Comparison of ENCODE assay signal across 15 cellular contexts in genomic region chr20:33736962-33737361, GRCh38. TPM values are rescaled to one million over a fixed set of nuclear protein-coding genes. Genes with fewer than 3 reads are reported as not detected.
DNase-seq lines count a peak whose midpoint lies in the region; ATAC-seq and TF ChIP-seq lines count a peak whose summit lies in the region.
"Had no signal": no experiment of that assay in that cellular context is flagged by ENCODE, and none has a peak within 500 bp of the region (broad histone marks: within the 10 kb centered on the region; RNA-seq: fewer than 3 reads in every experiment).

No MANE protein-coding gene starts in this region.

- CTCF ChIA-PET in HCT116 (lab: Charles Lee) (no interaction called here), activated B cell treated with CpG ODN at 0.5 μM for 24 hours (lab: Charles Lee) (no interaction called here)

- H3K27ac ChIP-seq in HCT116 (ENCODE audit: low read depth, low read length) (no peak overlapping the region), suprapubic skin (no peak overlapping the region)
- H3K27ac ChIP-seq: GM23248 had no signal

- TF ChIP-seq RAD21 in HCT116 (IDR thresholded peaks at IDR 0.05; ENCODE audit: low read depth): no peak

- H3K27ac Mint-ChIP-seq in activated B cell treated with CpG ODN at 0.5 μM for 24 hours: peak overlapping the region; percentile 11
- peak overlapping the region; percentile 38 for H3K27ac Mint-ChIP-seq in memory B cell
- H3K27ac Mint-ChIP-seq: CD4-positive, alpha-beta T cell had no signal

- H4K20me1 ChIP-seq in HCT116 (ENCODE audit: insufficient read depth): no peaks in the 10 kb centered on the region

- H3K36me3 ChIP-seq in HCT116 (ENCODE audit: control insufficient read depth in 1 of 2, insufficient read depth in 2 of 2, low read length in 2 of 2) (no peaks in the 10 kb centered on the region), suprapubic skin (no peaks in the 10 kb centered on the region)

- H3K9me2 ChIP-seq in HCT116 (ENCODE audit: insufficient read depth): no peaks in the 10 kb centered on the region

- H3K27me3 ChIP-seq in HCT116 (ENCODE audit: insufficient read depth, low read length) (no peaks in the 10 kb centered on the region), suprapubic skin (no peaks in the 10 kb centered on the region)

- no peak overlapping the region for H2AFZ ChIP-seq in HCT116 (ENCODE audit: low read depth, low read length, poor library complexity, severe bottlenecking)
- H2AFZ ChIP-seq: GM23248 had no signal

- ATAC-seq in HCT116: no peak
- no peak for ATAC-seq in activated B cell treated with CpG ODN at 0.5 μM for 24 hours (ENCODE audit: low read depth)
- no peak for ATAC-seq in memory B cell (ENCODE audit: low read depth)

- H3K4me3 Mint-ChIP-seq in activated B cell treated with CpG ODN at 0.5 μM for 24 hours: no peak overlapping the region
- H3K4me3 Mint-ChIP-seq in memory B cell: no peak overlapping the region
- H3K4me3 Mint-ChIP-seq: CD4-positive, alpha-beta T cell had no signal

- no peak for TF ChIP-seq EP300 in suprapubic skin (IDR thresholded peaks at IDR 0.05)

- H3K4me1 Mint-ChIP-seq in activated B cell treated with CpG ODN at 0.5 μM for 24 hours (peaks cover 26% of the 10 kb centered on the region), memory B cell (peaks cover 15% of the 10 kb centered on the region)

- RAD21 ChIA-PET in HCT116 (lab: Charles Lee; ENCODE audit: low non-redundant PET in 1 of 2, low total read pairs in 2 of 2, uncharacterized antibody in 2 of 2, unreplicated experiment in 2 of 2): no interaction called here

- peaks cover 15% of the 10 kb centered on the region for H3K36me3 Mint-ChIP-seq in activated B cell treated with CpG ODN at 0.5 μM for 24 hours (ENCODE audit: low read depth)
- peaks cover 13% of the 10 kb centered on the region for H3K36me3 Mint-ChIP-seq in memory B cell

- H3K27me3 Mint-ChIP-seq in activated B cell treated with CpG ODN at 0.5 μM for 24 hours (no peaks in the 10 kb centered on the region), memory B cell (no peaks in the 10 kb centered on the region)
- H3K27me3 Mint-ChIP-seq: CD4-positive, alpha-beta T cell had no signal

- TF ChIP-seq POLR2A in HCT116 (IDR thresholded peaks at IDR 0.05; ENCODE audit: borderline replicate concordance, extremely low read depth, insufficient read depth, insufficient read length): no peak
- TF ChIP-seq POLR2A in suprapubic skin (IDR thresholded peaks at IDR 0.05): no peak

- peaks cover 10% of the 10 kb centered on the region for H3K9me3 Mint-ChIP-seq in activated B cell treated with CpG ODN at 0.5 μM for 24 hours
- peaks cover 8% of the 10 kb centered on the region for H3K9me3 Mint-ChIP-seq in memory B cell

- over 99% methylated on average over 3 of the region's 3 CpGs for WGBS in suprapubic skin

- BruUV-seq in HCT116 (replicated peaks; lab: Mats Ljungman, UMichigan): no TSS peak

- H3K9me3 ChIP-seq in HCT116 (ENCODE audit: control insufficient read depth in 1 of 2, insufficient read depth in 1 of 2, low read depth in 1 of 2, low read length in 2 of 2) (peaks cover 13 to 14% of the 10 kb centered on the region in 2 experiments; a peak in 2 of 4 replicates), suprapubic skin (peaks cover 17% of the 10 kb centered on the region)

- no peak for TF ChIP-seq CTCF in HCT116 (IDR thresholded peaks at IDR 0.05 in 2 of 3, conservative IDR thresholded peaks at IDR 0.05 in 1 of 3; ENCODE audit: borderline replicate concordance in 1 of 3, insufficient read depth in 1 of 3, low read depth in 2 of 3, low read length in 2 of 3)
- no peak for TF ChIP-seq CTCF in activated B cell treated with CpG ODN at 0.5 μM for 24 hours (IDR thresholded peaks at IDR 0.05)
- no peak for TF ChIP-seq CTCF in suprapubic skin (IDR thresholded peaks at IDR 0.05)

- POLR2A ChIA-PET in HCT116 (lab: Charles Lee) (no interaction called here), activated B cell treated with CpG ODN at 0.5 μM for 24 hours (lab: Charles Lee) (no interaction called here)

- H3K4me2 ChIP-seq in HCT116 (ENCODE audit: low read length): no peak overlapping the region

- H3K4me1 ChIP-seq in HCT116 (ENCODE audit: control insufficient read depth in 1 of 2, insufficient read depth in 2 of 2, low read length in 2 of 2) (peaks cover 18 to 24% of the 10 kb centered on the region in 2 experiments), suprapubic skin (peaks cover 24% of the 10 kb centered on the region)

- intact Hi-C loops in HCT116 (cut with micrococcal nuclease) (no loop called here), activated B cell treated with CpG ODN at 0.5 μM for 24 hours (cut with micrococcal nuclease) (no loop called here)

- peaks cover 11% of the 10 kb centered on the region; the same call in 1 of the 2 replicates for H3K79me2 ChIP-seq in HCT116 (ENCODE audit: insufficient read depth, low read length)

- DNase-seq in HCT116 (ENCODE audit: low read depth, low spot score) (no peak), activated B cell treated with CpG ODN at 0.5 μM for 24 hours (no peak), memory B cell (ENCODE audit: low spot score in 2 of 2) (no peak), amniotic stem cell (lab: John Stamatoyannopoulos, UW) (no peak), suprapubic skin (ENCODE audit: low spot score in 2 of 2) (no peak), Ammon's horn (ENCODE audit: low spot score) (no peak)
- DNase-seq: AML-193; C1 segment of cervical spinal cord; CD4-positive, alpha-beta T cell; COR-L47; DND-41; GDM1; GM23248; H7; Karpas-422 had no signal

- H3K4me3 ChIP-seq in HCT116 (replicated peaks in 1 of 2; ENCODE audit: low read depth in 1 of 2, low read length in 2 of 2) (no peak overlapping the region), suprapubic skin (no peak overlapping the region)
- H3K4me3 ChIP-seq: GM23248 had no signal

- H3K9ac ChIP-seq in HCT116 (ENCODE audit: low read length): no peak overlapping the region
- H3K9ac ChIP-seq: GM23248 had no signal

TF ChIP-seq in HCT116, 20 proteins besides CTCF, POLR2A, EP300 and RAD21:
- TF ChIP-seq SIN3A (IDR thresholded peaks at IDR 0.05; ENCODE audit: low read depth) (no peak), CBX3 (IDR thresholded peaks at IDR 0.05; ENCODE audit: low read depth) (peak; percentile 91)
TF ChIP-seq in HCT116: peak in this region for 1.

RNA-seq across cellular contexts. Expression of gene ZNF341, which starts 5.2 kb away (rescaled TPM):
- total RNA-seq in HCT116 (2021; ENCODE audit: unreplicated experiment) (4.9 TPM), activated B cell treated with CpG ODN at 0.5 μM for 24 hours (9.2 and 10.1 TPM in 2 replicates), suprapubic skin (1 to 10 TPM; 4.6 to 7.6 (median 5.8) TPM)
- polyA plus RNA-seq in HCT116 (2012): 3.9 and 4.9 TPM in 2 replicates

RNA-seq across cellular contexts. Expression of gene PXMP4, which starts 16.9 kb away (rescaled TPM):
- total RNA-seq in HCT116 (2021; ENCODE audit: unreplicated experiment): 9.6 TPM
- 7.8 and 10.9 TPM in 2 replicates for polyA plus RNA-seq in HCT116 (2012)
- total RNA-seq in activated B cell treated with CpG ODN at 0.5 μM for 24 hours: 6.8 and 7.7 TPM in 2 replicates
- total RNA-seq in suprapubic skin: 10 to 100 TPM in 3 of 4 donors, 1 to 10 TPM in 1; 8.7 to 32.4 (median 24.3) TPM

RNA-seq across cellular contexts. Expression of gene E2F1, which starts 50.8 kb away (rescaled TPM):
- total RNA-seq in HCT116 (2021; ENCODE audit: unreplicated experiment) (30.9 TPM), activated B cell treated with CpG ODN at 0.5 μM for 24 hours (6.7 and 8.9 TPM in 2 replicates), suprapubic skin (1 to 10 TPM; 3.5 to 5.6 (median 4.6) TPM)
- polyA plus RNA-seq in HCT116 (2012): 13.9 and 17.0 TPM in 2 replicates
